10 cellular contexts compared by ENCODE assay signal in the genomic region with DNA sequence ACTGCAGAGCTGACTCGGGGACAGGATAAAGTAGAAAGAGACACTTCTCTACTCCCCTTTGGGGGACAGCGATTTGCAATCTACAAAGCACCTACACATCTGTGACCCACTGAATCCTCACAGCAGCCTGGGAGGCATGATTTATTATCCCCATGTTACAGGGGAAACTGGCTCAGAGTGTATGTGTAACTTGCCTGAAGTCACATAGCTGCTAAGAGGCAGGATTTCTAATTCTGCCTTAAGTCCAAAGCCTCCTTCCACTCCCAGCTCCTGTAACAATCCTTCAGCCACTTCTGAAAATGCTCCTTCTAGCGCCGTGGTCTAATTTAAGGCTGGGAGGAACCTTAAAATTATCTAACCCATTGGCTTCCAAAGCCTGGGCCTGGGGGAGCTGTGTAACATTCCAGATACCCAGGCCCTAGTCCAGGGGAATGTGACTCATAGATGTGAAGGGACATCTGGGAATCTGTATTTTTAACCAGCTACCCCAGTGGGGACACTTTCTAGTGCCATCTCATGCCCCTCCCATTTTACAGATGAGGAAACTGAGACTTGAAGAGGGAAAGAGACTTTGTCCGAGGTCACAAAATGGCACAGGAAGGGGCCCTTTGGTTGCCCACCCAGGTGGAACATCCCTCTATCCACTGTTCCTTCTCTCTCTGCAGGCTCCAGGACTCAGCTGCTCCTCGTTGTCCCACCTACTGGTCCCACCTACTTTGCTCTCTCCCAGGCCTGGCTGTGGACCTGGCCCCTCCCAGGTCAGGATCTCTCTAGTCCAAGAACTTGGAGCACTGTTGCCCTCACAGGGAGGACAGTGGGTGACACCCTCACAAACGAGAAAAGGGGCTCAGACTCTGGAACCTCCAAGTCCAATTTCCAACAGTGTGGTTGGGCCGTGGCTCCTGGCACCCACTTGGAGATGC. TPM values are rescaled to one million over a fixed set of nuclear protein-coding genes. Genes with fewer than 3 reads are reported as not detected.
A peak's percentile ranks its signal among the peaks of the same experiment; 100 is the strongest.
DNase-seq lines count a peak whose midpoint lies in the region; ATAC-seq, FAIRE-seq and TF ChIP-seq lines count a peak whose summit lies in the region.
"Had no signal": no experiment of that assay in that cellular context is flagged by ENCODE, and none has a peak within 500 bp of the region (broad histone marks: within the 10 kb centered on the region; RNA-seq: fewer than 3 reads in every experiment).

No MANE protein-coding gene starts in this region.

- peaks cover 39% of the 10 kb centered on the region for H3K4me1 Mint-ChIP-seq in CD4-positive, alpha-beta T cell (ENCODE audit: low read depth)
- H3K4me1 Mint-ChIP-seq in activated B cell treated with CpG ODN at 0.5 μM for 24 hours = peaks cover 35% of the 10 kb centered on the region

- H3K36me3 ChIP-seq in cardiac muscle cell (peaks cover 19% of the 10 kb centered on the region), psoas muscle (ENCODE audit: insufficient read depth in 1 of 2, low read depth in 1 of 2) (peaks cover 0 to 61% of the 10 kb centered on the region in 2 donors)

- H3K36me3 Mint-ChIP-seq in CD4-positive, alpha-beta T cell (ENCODE audit: low read depth) = peaks cover 29% of the 10 kb centered on the region
- H3K36me3 Mint-ChIP-seq in activated B cell treated with CpG ODN at 0.5 μM for 24 hours (ENCODE audit: low read depth) = peaks cover 12% of the 10 kb centered on the region

- peaks cover 15% of the 10 kb centered on the region for H3K4me1 ChIP-seq in cardiac muscle cell (ENCODE audit: low read depth)
- peaks cover 52% of the 10 kb centered on the region for H3K4me1 ChIP-seq in psoas muscle

- no peak overlapping the region for H3K4me3 ChIP-seq in cardiac muscle cell
- H3K4me3 ChIP-seq in psoas muscle = peak overlapping the region; percentile 11

- CTCF ChIA-PET in CD4-positive, alpha-beta T cell (lab: Charles Lee) = interaction anchor here (5.2 kb wide), 1 partner anchor 14 kb away, joined by 56 read pairs; no protein-coding TSS in a partner anchor
- CTCF ChIA-PET in activated B cell treated with CpG ODN at 0.5 μM for 24 hours (lab: Charles Lee) = interaction anchor here (1.0 to 5.8 kb wide), 7 partner anchors 13 to 152 kb away, joined by 3 to 60 read pairs (median 18); a partner anchor contains a TSS

- no peak for DNase-seq in CD4-positive, alpha-beta T cell
- DNase-seq in activated B cell treated with CpG ODN at 0.5 μM for 24 hours (no peak), cardiac muscle cell (ENCODE audit: low read depth in 1 of 2, low spot score in 1 of 2) (no peak), psoas muscle (peak in 1 of 2 donors; percentile 67), ureter (ENCODE audit: low spot score) (no peak), occipital lobe (lab: John Stamatoyannopoulos, UW) (no peak), GM12892 (ENCODE audit: insufficient read length) (no peak)
- DNase-seq: posterior cingulate gyrus, T-helper 9 cell had no signal

- POLR2A ChIA-PET in CD4-positive, alpha-beta T cell (lab: Charles Lee) = interaction anchor here (1.1 to 2.1 kb wide), 3 partner anchors 13 to 33 kb away, joined by 6 to 10 read pairs (median 9); no protein-coding TSS in a partner anchor
- POLR2A ChIA-PET in activated B cell treated with CpG ODN at 0.5 μM for 24 hours (lab: Charles Lee) = interaction anchor here (0.6 to 3.7 kb wide), 7 partner anchors 13 to 155 kb away, joined by 7 to 26 read pairs (median 9); a partner anchor contains a TSS

- FAIRE-seq in GM12892 (lab: Jason Lieb, UNC) = no peak

- H3K27me3 ChIP-seq in CD4-positive, alpha-beta T cell (ENCODE audit: control insufficient read depth, insufficient read depth, low read length) = no peaks in the 10 kb centered on the region
- H3K27me3 ChIP-seq in cardiac muscle cell (no peaks in the 10 kb centered on the region), psoas muscle (ENCODE audit: insufficient read depth in 3 of 3, low read length in 2 of 3) (no peaks in the 10 kb centered on the region)

- no peak overlapping the region for H3K27ac ChIP-seq in CD4-positive, alpha-beta T cell (ENCODE audit: low read depth, low read length)
- peak overlapping the region; percentile 72 for H3K27ac ChIP-seq in cardiac muscle cell
- H3K27ac ChIP-seq in psoas muscle = peak overlapping the region; percentile 90

- H3K27ac Mint-ChIP-seq in CD4-positive, alpha-beta T cell = peak overlapping the region; percentile 64
- H3K27ac Mint-ChIP-seq in activated B cell treated with CpG ODN at 0.5 μM for 24 hours = peak overlapping the region; percentile 68

- ATAC-seq in CD4-positive, alpha-beta T cell (ENCODE audit: poor library complexity) = no peak
- ATAC-seq in activated B cell treated with CpG ODN at 0.5 μM for 24 hours (ENCODE audit: low read depth) (no peak), psoas muscle (no peak), HG02571 (IDR thresholded peaks at IDR 0.05; ENCODE audit: unreplicated experiment) (no peak)

- H3K4me3 Mint-ChIP-seq in CD4-positive, alpha-beta T cell = no peak overlapping the region
- no peak overlapping the region for H3K4me3 Mint-ChIP-seq in activated B cell treated with CpG ODN at 0.5 μM for 24 hours

- TF ChIP-seq POLR2A in GM12892 (IDR thresholded peaks at IDR 0.05; ENCODE audit: low read depth, low read length) = no peak

- no peaks in the 10 kb centered on the region for H3K9me3 Mint-ChIP-seq in CD4-positive, alpha-beta T cell
- no peaks in the 10 kb centered on the region for H3K9me3 Mint-ChIP-seq in activated B cell treated with CpG ODN at 0.5 μM for 24 hours

- WGBS in psoas muscle, 3 donors = 38 to 52% (median 39%) methylated on average over 8 of the region's 8 CpGs

- H3K27me3 Mint-ChIP-seq in CD4-positive, alpha-beta T cell = no peaks in the 10 kb centered on the region
- H3K27me3 Mint-ChIP-seq in activated B cell treated with CpG ODN at 0.5 μM for 24 hours = no peaks in the 10 kb centered on the region

- intact Hi-C loops in CD4-positive, alpha-beta T cell (cut with DNase I, micrococcal nuclease) = no loop called here
- intact Hi-C loops in activated B cell treated with CpG ODN at 0.5 μM for 24 hours (cut with micrococcal nuclease) = loop anchor here (5.0 kb wide), 1 partner anchor 33 kb away; no protein-coding TSS in a partner anchor
- intact Hi-C loops in psoas muscle (cut with DNase I) = loop anchor here in 1 of 2 donors (5.0 kb wide), 1 partner anchor 47 kb away; a partner anchor contains a TSS

- TF ChIP-seq CTCF in CD4-positive, alpha-beta T cell (IDR thresholded peaks at IDR 0.05) = no peak
- TF ChIP-seq CTCF in activated B cell treated with CpG ODN at 0.5 μM for 24 hours (IDR thresholded peaks at IDR 0.05) = no peak
- no peak for TF ChIP-seq CTCF in cardiac muscle cell (IDR thresholded peaks at IDR 0.05; ENCODE audit: low read depth, low read length)
- no peak for TF ChIP-seq CTCF in psoas muscle (IDR thresholded peaks at IDR 0.05)

- no peaks in the 10 kb centered on the region for H3K9me3 ChIP-seq in CD4-positive, alpha-beta T cell (ENCODE audit: control insufficient read depth, low read length)
- H3K9me3 ChIP-seq in cardiac muscle cell (ENCODE audit: low read depth) (no peaks in the 10 kb centered on the region), psoas muscle (no peaks in the 10 kb centered on the region)

RNA-seq across cellular contexts. Expression of a gene that starts 48.9 kb away (rescaled TPM):
- total RNA-seq in CD4-positive, alpha-beta T cell = 10 to 100 TPM; 20.8 to 22.9 TPM
- total RNA-seq in activated B cell treated with CpG ODN at 0.5 μM for 24 hours (22.4 and 23.3 TPM in 2 replicates), cardiac muscle cell (31.0 and 58.1 TPM in 2 replicates), psoas muscle (10 to 100 TPM; 35.9 to 65.2 (median 59.0) TPM), ureter (27.3 TPM), occipital lobe (11.9 TPM)
- polyA plus RNA-seq in cardiac muscle cell (16.3 and 21.1 TPM in 2 replicates), psoas muscle (10 to 100 TPM in 1 of 3 donors, 1 to 10 TPM in 2; 6.4 to 19.8 (median 9.7) TPM)
- 2.8 TPM for polyA plus RNA-seq in GM12892 (2012; ENCODE audit: missing spikeins)
